8 cellular contexts compared by ENCODE assay signal in genomic region chr12:52037248-52037861, GRCh38. TPM values are rescaled to one million over a fixed set of nuclear protein-coding genes. Genes with fewer than 3 reads are reported as not detected.
A peak's percentile ranks its signal among the peaks of the same experiment; 100 is the strongest.
DNase-seq lines count a peak whose midpoint lies in the region; ATAC-seq and TF ChIP-seq lines count a peak whose summit lies in the region.

No MANE protein-coding gene starts in this region.

- H2BK120ac ChIP-seq in mesendoderm (ENCODE audit: low read depth, low read length), result no peak overlapping the region

- H3K4me3 ChIP-seq in colonic mucosa (peak overlapping the region; percentile 53), mesendoderm (ENCODE audit: low read length) (peak overlapping the region; percentile 71), upper lobe of right lung (peak overlapping the region; percentile 60)

- no CpG with 5 or more reads among the region's 59 CpGs for WGBS in mesendoderm (ENCODE audit: extremely low coverage, insufficient coverage, low lambda C conversion rate)

- no peak overlapping the region for H2AK5ac ChIP-seq in mesendoderm (ENCODE audit: low read length)

- H3K4ac ChIP-seq in mesendoderm (ENCODE audit: low read depth, low read length), result peak overlapping the region; percentile 38

- TF ChIP-seq CTCF in colonic mucosa (IDR thresholded peaks at IDR 0.05) (no peak), upper lobe of right lung (IDR thresholded peaks at IDR 0.05) (peak; percentile 15)

- H2BK5ac ChIP-seq in mesendoderm (ENCODE audit: low read length), result no peak overlapping the region

- ATAC-seq in upper lobe of right lung (no peak), GM18502 (IDR thresholded peaks at IDR 0.05; ENCODE audit: poor library complexity, unreplicated experiment) (no peak), GM21619 (IDR thresholded peaks at IDR 0.05; ENCODE audit: unreplicated experiment) (no peak)

- H3K4me2 ChIP-seq in mesendoderm (ENCODE audit: low read length), result peak overlapping the region; percentile 79

- DNase-seq in ELF-1 (ENCODE audit: low read depth, low spot score) (peak; percentile 72), M059J (ENCODE audit: low read depth) (peak; percentile 33), colonic mucosa (no peak), mesendoderm (peak; percentile 72), upper lobe of right lung (peak; percentile 76), activated gamma-delta T cell treated with Interleukin-2 at 50 U/mL for 16 hours (no peak)

- H4K5ac ChIP-seq in mesendoderm (ENCODE audit: low read length), result no peak overlapping the region

- peaks cover 3% of the 10 kb centered on the region for H3K4me1 ChIP-seq in colonic mucosa
- peaks cover 3% of the 10 kb centered on the region for H3K4me1 ChIP-seq in mesendoderm (ENCODE audit: control insufficient read depth, low read depth, low read length)
- peaks cover 27% of the 10 kb centered on the region for H3K4me1 ChIP-seq in upper lobe of right lung

- no peaks in the 10 kb centered on the region for H3K79me2 ChIP-seq in mesendoderm (ENCODE audit: control insufficient read depth, insufficient read depth, low read length)

- H3K79me1 ChIP-seq in mesendoderm (ENCODE audit: low read length), result peaks cover 9% of the 10 kb centered on the region

- no peak overlapping the region for H3K23ac ChIP-seq in mesendoderm (ENCODE audit: low read length)

- peak overlapping the region; percentile 60 for H3K18ac ChIP-seq in mesendoderm (ENCODE audit: low read length)

- H3K9me3 ChIP-seq in colonic mucosa (no peaks in the 10 kb centered on the region), upper lobe of right lung (no peaks in the 10 kb centered on the region)

- H3K27ac ChIP-seq in colonic mucosa, result peak overlapping the region; percentile 24
- no peak overlapping the region for H3K27ac ChIP-seq in mesendoderm (ENCODE audit: low read depth, low read length)
- H3K27ac ChIP-seq in upper lobe of right lung, result peak overlapping the region; percentile 73

- peak overlapping the region; percentile 97 for H4K8ac ChIP-seq in mesendoderm (ENCODE audit: low read depth, low read length)

- H3K27me3 ChIP-seq in colonic mucosa (no peaks in the 10 kb centered on the region), mesendoderm (ENCODE audit: insufficient read depth, low read length, poor library complexity) (no peaks in the 10 kb centered on the region), upper lobe of right lung (no peaks in the 10 kb centered on the region)

- H3K56ac ChIP-seq in mesendoderm (ENCODE audit: low read length), result peak overlapping the region; percentile 83

- no peak overlapping the region for H2BK15ac ChIP-seq in mesendoderm (replicated peaks; ENCODE audit: low read depth)

- H3K9ac ChIP-seq in colonic mucosa (ENCODE audit: low read depth in 2 of 2, low read length in 2 of 2) (peak overlapping the region; percentile 76 to 81), mesendoderm (ENCODE audit: low read length) (peak overlapping the region; percentile 73)

- no peaks in the 10 kb centered on the region for H3K36me3 ChIP-seq in colonic mucosa
- H3K36me3 ChIP-seq in mesendoderm (ENCODE audit: control insufficient read depth, insufficient read depth, low read length), result no peaks in the 10 kb centered on the region
- no peaks in the 10 kb centered on the region for H3K36me3 ChIP-seq in upper lobe of right lung

- intact Hi-C loops in colonic mucosa (cut with DNase I) (no loop called here), upper lobe of right lung (cut with DNase I) (no loop called here)

RNA-seq across cellular contexts. Expression of gene NR4A1, which starts 13.9 kb away (rescaled TPM):
- 0.84 and 2.5 TPM in 2 replicates for total RNA-seq in M059J (2014; rRNA removed; shearing (Covaris generic))
- total RNA-seq in colonic mucosa (10 to 100 TPM; 51.1 to 52.0 TPM), upper lobe of right lung (67.0 TPM)
- 10.5 TPM for polyA plus RNA-seq in mesendoderm (2013, experiment 1 of 2)
- polyA plus RNA-seq in mesendoderm (2013, experiment 2 of 2), result 10.7 TPM

RNA-seq across cellular contexts. Expression of gene TAMALIN, which starts 30.6 kb away (rescaled TPM):
- 0.10 and 0.25 TPM in 2 replicates for total RNA-seq in M059J (2014; rRNA removed; shearing (Covaris generic))
- total RNA-seq in colonic mucosa (10 to 100 TPM in 1 of 2 donors, 1 to 10 TPM in 1; 5.0 to 15.2 TPM), upper lobe of right lung (199 TPM)
- 0.95 TPM for polyA plus RNA-seq in mesendoderm (2013, experiment 1 of 2)
- 0.91 TPM for polyA plus RNA-seq in mesendoderm (2013, experiment 2 of 2)

RNA-seq across cellular contexts. Expression of gene ATG101, which starts 32.4 kb away (rescaled TPM):
- 52.6 and 62.0 TPM in 2 replicates for total RNA-seq in M059J (2014; rRNA removed; shearing (Covaris generic))
- total RNA-seq in colonic mucosa, result 10 to 100 TPM; 37.7 to 44.0 TPM
- 30.6 TPM for polyA plus RNA-seq in mesendoderm (2013, experiment 1 of 2)
- 30.0 TPM for polyA plus RNA-seq in mesendoderm (2013, experiment 2 of 2)
- total RNA-seq in upper lobe of right lung, result 37.3 TPM

RNA-seq across cellular contexts. Expression of gene SMIM41, which starts 42.1 kb away (rescaled TPM):
- total RNA-seq in M059J (2014; rRNA removed; shearing (Covaris generic)), result not detected in 2 replicates
- under 1 TPM; 0.30 to 0.58 TPM for total RNA-seq in colonic mucosa
- polyA plus RNA-seq in mesendoderm (2013, experiment 1 of 2), result 0.03 TPM
- not detected for polyA plus RNA-seq in mesendoderm (2013, experiment 2 of 2)
- total RNA-seq in upper lobe of right lung, result 6.1 TPM

Comparison
In these comparisons a context has a peak if more than half of its experiments do, and no peak if none do; other contexts are left out.
1. DNase-seq: peak in ELF-1 (single experiment), M059J (single experiment), mesendoderm (single experiment) and upper lobe of right lung (single experiment); none in colonic mucosa (single experiment) and activated gamma-delta T cell treated with Interleukin-2 at 50 U/mL for 16 hours (single experiment).
2. RNA of gene NR4A1, which starts 13.9 kb away (total RNA-seq): 67.0 TPM in upper lobe of right lung (single experiment) and 51.1 to 52.0 TPM in colonic mucosa; 0.84 to 2.5 TPM in M059J; every median in the first group is over 10 times any median in the second.
3. RNA of gene TAMALIN, which starts 30.6 kb away (total RNA-seq): 199 TPM in upper lobe of right lung (single experiment); 5.0 to 15.2 TPM in colonic mucosa and 0.10 to 0.25 TPM in M059J; every median in the first group is over 10 times any median in the second.
4. Peak in every context shown above with its lines, with median percentiles within 50 percentile points of each other: H3K4me3 ChIP-seq.